In the genomic region with DNA sequence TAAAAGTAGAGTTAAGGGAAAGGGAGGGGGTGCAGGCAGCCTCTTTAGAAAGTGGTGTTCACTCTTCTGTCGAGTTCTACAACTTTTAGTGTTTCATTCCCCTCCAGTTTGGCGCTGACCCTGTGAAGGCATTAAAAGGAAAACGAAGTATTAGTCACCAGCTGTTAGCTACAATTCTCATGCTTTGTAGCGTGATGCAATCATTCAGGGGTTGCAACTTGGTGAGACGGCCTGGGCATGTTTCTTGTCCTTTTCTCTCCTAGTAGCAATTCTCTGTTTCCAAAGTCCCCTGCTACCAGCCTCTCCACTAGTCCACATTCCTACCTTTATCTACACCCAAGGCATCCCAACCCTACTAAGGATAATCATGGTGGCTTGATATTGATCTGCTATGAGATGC, we compare ENCODE assay signal across 14 cellular contexts. TPM values are rescaled to one million over a fixed set of nuclear protein-coding genes. Genes with fewer than 3 reads are reported as not detected.
DNase-seq lines count a peak whose midpoint lies in the region; ATAC-seq and TF ChIP-seq lines count a peak whose summit lies in the region.
"Had no signal": no experiment of that assay in that cellular context is flagged by ENCODE, and none has a peak within 500 bp of the region (broad histone marks: within the 10 kb centered on the region; RNA-seq: fewer than 3 reads in every experiment).

No MANE protein-coding gene starts in this region.

- no peaks in the 10 kb centered on the region for H3K27me3 Mint-ChIP-seq in activated CD4-positive, alpha-beta T cell treated with anti-CD3 and anti-CD28 coated beads, Interleukin-2, amount 10 ng/mL, durations not matched to agents 24 days and 14 days
- no peaks in the 10 kb centered on the region for H3K27me3 Mint-ChIP-seq in activated naive CD8-positive, alpha-beta T cell treated with anti-CD3 and anti-CD28 coated beads for 36 hours
- no peaks in the 10 kb centered on the region for H3K27me3 Mint-ChIP-seq in type B pancreatic cell
- H3K27me3 Mint-ChIP-seq in activated CD8-positive, alpha-beta T cell treated with anti-CD3 and anti-CD28 coated beads for 36 hours: no peaks in the 10 kb centered on the region

- no peaks in the 10 kb centered on the region for H3K9me3 Mint-ChIP-seq in activated CD4-positive, alpha-beta T cell treated with anti-CD3 and anti-CD28 coated beads, Interleukin-2, amount 10 ng/mL, durations not matched to agents 24 days and 14 days
- no peaks in the 10 kb centered on the region for H3K9me3 Mint-ChIP-seq in activated naive CD8-positive, alpha-beta T cell treated with anti-CD3 and anti-CD28 coated beads for 36 hours
- H3K9me3 Mint-ChIP-seq in type B pancreatic cell: no peaks in the 10 kb centered on the region
- no peaks in the 10 kb centered on the region for H3K9me3 Mint-ChIP-seq in activated CD8-positive, alpha-beta T cell treated with anti-CD3 and anti-CD28 coated beads for 36 hours
- no peaks in the 10 kb centered on the region for H3K9me3 Mint-ChIP-seq in stimulated activated effector memory CD8-positive, alpha-beta T cell treated with anti-CD3 and anti-CD28 coated beads, Interleukin-12 subunit alpha, Interleukin-12 subunit beta, amount 100 ng/mL, for 72 hours

- H3K4me1 Mint-ChIP-seq in activated CD4-positive, alpha-beta T cell treated with anti-CD3 and anti-CD28 coated beads, Interleukin-2, amount 10 ng/mL, durations not matched to agents 24 days and 14 days: peaks cover 15% of the 10 kb centered on the region
- H3K4me1 Mint-ChIP-seq in activated naive CD8-positive, alpha-beta T cell treated with anti-CD3 and anti-CD28 coated beads for 36 hours: peaks cover 8% of the 10 kb centered on the region
- H3K4me1 Mint-ChIP-seq in type B pancreatic cell (ENCODE audit: unreplicated experiment): peaks cover 19% of the 10 kb centered on the region
- H3K4me1 Mint-ChIP-seq in activated CD8-positive, alpha-beta T cell treated with anti-CD3 and anti-CD28 coated beads for 36 hours (ENCODE audit: low read depth): peaks cover 6% of the 10 kb centered on the region
- peaks cover 18% of the 10 kb centered on the region for H3K4me1 Mint-ChIP-seq in stimulated activated effector memory CD8-positive, alpha-beta T cell treated with anti-CD3 and anti-CD28 coated beads, Interleukin-12 subunit alpha, Interleukin-12 subunit beta, amount 100 ng/mL, for 72 hours

- intact Hi-C loops in activated CD4-positive, alpha-beta T cell treated with anti-CD3 and anti-CD28 coated beads, Interleukin-2, amount 10 ng/mL, durations not matched to agents 24 days and 14 days (cut with micrococcal nuclease): no loop called here
- intact Hi-C loops in activated CD8-positive, alpha-beta T cell treated with anti-CD3 and anti-CD28 coated beads for 36 hours (cut with micrococcal nuclease): no loop called here

- peaks cover 57% of the 10 kb centered on the region for H3K36me3 Mint-ChIP-seq in activated CD4-positive, alpha-beta T cell treated with anti-CD3 and anti-CD28 coated beads, Interleukin-2, amount 10 ng/mL, durations not matched to agents 24 days and 14 days (ENCODE audit: low read depth)
- peaks cover 47% of the 10 kb centered on the region for H3K36me3 Mint-ChIP-seq in activated naive CD8-positive, alpha-beta T cell treated with anti-CD3 and anti-CD28 coated beads for 36 hours
- H3K36me3 Mint-ChIP-seq in type B pancreatic cell: peaks cover 69% of the 10 kb centered on the region
- H3K36me3 Mint-ChIP-seq in activated CD8-positive, alpha-beta T cell treated with anti-CD3 and anti-CD28 coated beads for 36 hours (ENCODE audit: low read depth): peaks cover 49% of the 10 kb centered on the region
- peaks cover 86% of the 10 kb centered on the region for H3K36me3 Mint-ChIP-seq in stimulated activated effector memory CD8-positive, alpha-beta T cell treated with anti-CD3 and anti-CD28 coated beads, Interleukin-12 subunit alpha, Interleukin-12 subunit beta, amount 100 ng/mL, for 72 hours

- POLR2A ChIA-PET in activated CD8-positive, alpha-beta T cell treated with anti-CD3 and anti-CD28 coated beads for 36 hours (lab: Charles Lee): no interaction called here

- no peak for ATAC-seq in activated CD8-positive, alpha-beta T cell treated with anti-CD3 and anti-CD28 coated beads for 36 hours
- ATAC-seq in stimulated activated effector memory CD8-positive, alpha-beta T cell treated with anti-CD3 and anti-CD28 coated beads, Interleukin-12 subunit alpha, Interleukin-12 subunit beta, amount 100 ng/mL, for 72 hours: no peak
- ATAC-seq: A549 had no signal

- no peak for DNase-seq in activated CD4-positive, alpha-beta T cell treated with anti-CD3 and anti-CD28 coated beads, Interleukin-2, amount 10 ng/mL, durations not matched to agents 24 days and 14 days
- DNase-seq in activated CD4-positive, alpha-beta T cell treated with anti-CD3 and anti-CD28 coated beads, Interleukin-2, amount 50 U/mL, for 1 hour: no peak
- no peak for DNase-seq in activated naive CD8-positive, alpha-beta T cell treated with anti-CD3 and anti-CD28 coated beads for 36 hours
- DNase-seq in fibroblast of the conjunctiva (ENCODE audit: low read depth) (peak; percentile 67), type B pancreatic cell (ENCODE audit: extremely low spot score, unreplicated experiment) (no peak), NCI-H526 treated with DMSO at 0.1 percent for 48 hours (lab: John Stamatoyannopoulos, UW) (no peak)
- DNase-seq in activated CD8-positive, alpha-beta T cell treated with anti-CD3 and anti-CD28 coated beads for 36 hours: no peak
- DNase-seq in stimulated activated effector memory CD8-positive, alpha-beta T cell treated with anti-CD3 and anti-CD28 coated beads, Interleukin-12 subunit alpha, Interleukin-12 subunit beta, amount 100 ng/mL, for 72 hours (ENCODE audit: low spot score in 2 of 2): no peak
- DNase-seq: activated T-cell treated with anti-CD3 and anti-CD28 coated beads for 4 hours, hippocampal formation, midbrain, NCI-H1930, small intestine had no signal

- CTCF ChIA-PET in activated CD8-positive, alpha-beta T cell treated with anti-CD3 and anti-CD28 coated beads for 36 hours (lab: Charles Lee): interaction anchor here (0.8 to 2.0 kb wide), 2 partner anchors 19 to 23 kb away, joined by 3 to 6 read pairs; no protein-coding TSS in a partner anchor

- peak overlapping the region; percentile 1 for H3K27ac Mint-ChIP-seq in activated CD4-positive, alpha-beta T cell treated with anti-CD3 and anti-CD28 coated beads, Interleukin-2, amount 10 ng/mL, durations not matched to agents 24 days and 14 days
- H3K27ac Mint-ChIP-seq in activated naive CD8-positive, alpha-beta T cell treated with anti-CD3 and anti-CD28 coated beads for 36 hours: peak overlapping the region; percentile 42
- H3K27ac Mint-ChIP-seq in type B pancreatic cell: peak overlapping the region; percentile 58
- no peak overlapping the region for H3K27ac Mint-ChIP-seq in activated CD8-positive, alpha-beta T cell treated with anti-CD3 and anti-CD28 coated beads for 36 hours
- H3K27ac Mint-ChIP-seq in stimulated activated effector memory CD8-positive, alpha-beta T cell treated with anti-CD3 and anti-CD28 coated beads, Interleukin-12 subunit alpha, Interleukin-12 subunit beta, amount 100 ng/mL, for 72 hours: no peak overlapping the region

- H3K4me3 Mint-ChIP-seq in activated CD4-positive, alpha-beta T cell treated with anti-CD3 and anti-CD28 coated beads, Interleukin-2, amount 10 ng/mL, durations not matched to agents 24 days and 14 days: no peak overlapping the region
- no peak overlapping the region for H3K4me3 Mint-ChIP-seq in activated naive CD8-positive, alpha-beta T cell treated with anti-CD3 and anti-CD28 coated beads for 36 hours
- no peak overlapping the region for H3K4me3 Mint-ChIP-seq in type B pancreatic cell
- H3K4me3 Mint-ChIP-seq in activated CD8-positive, alpha-beta T cell treated with anti-CD3 and anti-CD28 coated beads for 36 hours: no peak overlapping the region
- H3K4me3 Mint-ChIP-seq in stimulated activated effector memory CD8-positive, alpha-beta T cell treated with anti-CD3 and anti-CD28 coated beads, Interleukin-12 subunit alpha, Interleukin-12 subunit beta, amount 100 ng/mL, for 72 hours: no peak overlapping the region

- no peak for TF ChIP-seq CTCF in type B pancreatic cell (conservative IDR thresholded peaks at IDR 0.05)
- no peak for TF ChIP-seq CTCF in activated CD8-positive, alpha-beta T cell treated with anti-CD3 and anti-CD28 coated beads for 36 hours (IDR thresholded peaks at IDR 0.05)

RNA-seq across cellular contexts. Expression of gene DGKI, which starts 33.7 kb away (rescaled TPM):
- 16.2 and 21.4 TPM in 2 replicates for total RNA-seq in activated CD4-positive, alpha-beta T cell treated with anti-CD3 and anti-CD28 coated beads, Interleukin-2, amount 10 ng/mL, durations not matched to agents 24 days and 14 days
- 1 to 10 TPM; 1.8 to 2.2 TPM for total RNA-seq in activated naive CD8-positive, alpha-beta T cell treated with anti-CD3 and anti-CD28 coated beads for 36 hours
- 1.8 and 2.8 TPM in 2 replicates for total RNA-seq in type B pancreatic cell (ENCODE audit: low replicate concordance)
- under 1 TPM; 0.38 to 0.65 TPM for total RNA-seq in activated CD8-positive, alpha-beta T cell treated with anti-CD3 and anti-CD28 coated beads for 36 hours

Comparison
In these comparisons a context has a peak if more than half of its experiments do, and no peak if none do; other contexts are left out.
1. H3K27ac Mint-ChIP-seq: peak in activated CD4-positive, alpha-beta T cell treated with anti-CD3 and anti-CD28 coated beads, Interleukin-2, amount 10 ng/mL, durations not matched to agents 24 days and 14 days (single experiment), activated naive CD8-positive, alpha-beta T cell treated with anti-CD3 and anti-CD28 coated beads for 36 hours (single experiment) and type B pancreatic cell (single experiment); none in activated CD8-positive, alpha-beta T cell treated with anti-CD3 and anti-CD28 coated beads for 36 hours (single experiment) and stimulated activated effector memory CD8-positive, alpha-beta T cell treated with anti-CD3 and anti-CD28 coated beads, Interleukin-12 subunit alpha, Interleukin-12 subunit beta, amount 100 ng/mL, for 72 hours (single experiment).